ENCODE assay signal across 22 cellular contexts in genomic region chr12:88509851-88510250, GRCh38.
"Had no signal": no experiment of that assay in that cellular context is flagged by ENCODE, and none has a peak within 500 bp of the region (broad histone marks: within the 10 kb centered on the region; RNA-seq: fewer than 3 reads in every experiment).

No MANE protein-coding gene starts in this region.

- H3K27ac ChIP-seq: esophagus squamous epithelium, gastroesophageal sphincter, left lung, lower lobe of right lung, spleen, tibial artery, upper lobe of left lung, uterus had no signal

- H3K9me3 Mint-ChIP-seq: memory B cell; neural crest cell; stimulated activated memory B cell treated with anti-CD40 and anti-IgM and Interleukin-4, amounts not matched to agents 10 μg/mL and 1 μg/mL and 100 μg/mL, for 72 hours; stimulated activated naive CD8-positive, alpha-beta T cell treated with anti-CD3 and anti-CD28 coated beads, Interleukin-15, Interleukin-2, amounts not matched to agents 100 ng/mL and 50 ng/mL, for 24 hours had no signal

- ATAC-seq: gastroesophageal sphincter, left lung, lower lobe of right lung, natural killer cell, sciatic nerve had no signal

- H3K9me3 ChIP-seq: esophagus squamous epithelium, gastroesophageal sphincter, left lung, lower lobe of right lung, spleen, tibial artery, upper lobe of left lung, uterus had no signal

- H3K4me1 Mint-ChIP-seq: immature natural killer cell; memory B cell; mesothelial cell of epicardium; natural killer cell; neural crest cell; stimulated activated memory B cell treated with anti-CD40 and anti-IgM and Interleukin-4, amounts not matched to agents 10 μg/mL and 1 μg/mL and 100 μg/mL, for 72 hours had no signal

- H3K4me1 ChIP-seq: esophagus squamous epithelium, left lung, lower lobe of right lung, spleen, tibial artery, upper lobe of left lung, uterus had no signal

- H3K36me3 Mint-ChIP-seq: immature natural killer cell; memory B cell; natural killer cell; stimulated activated memory B cell treated with anti-CD40 and anti-IgM and Interleukin-4, amounts not matched to agents 10 μg/mL and 1 μg/mL and 100 μg/mL, for 72 hours had no signal

- H3K4me3 Mint-ChIP-seq: immature natural killer cell; memory B cell; mesothelial cell of epicardium; natural killer cell; neural crest cell; stimulated activated memory B cell treated with anti-CD40 and anti-IgM and Interleukin-4, amounts not matched to agents 10 μg/mL and 1 μg/mL and 100 μg/mL, for 72 hours; stimulated activated naive CD8-positive, alpha-beta T cell treated with anti-CD3 and anti-CD28 coated beads, Interleukin-15, Interleukin-2, amounts not matched to agents 100 ng/mL and 50 ng/mL, for 24 hours had no signal

- H3K27ac Mint-ChIP-seq: immature natural killer cell; memory B cell; mesothelial cell of epicardium; natural killer cell; stimulated activated memory B cell treated with anti-CD40 and anti-IgM and Interleukin-4, amounts not matched to agents 10 μg/mL and 1 μg/mL and 100 μg/mL, for 72 hours; stimulated activated naive CD8-positive, alpha-beta T cell treated with anti-CD3 and anti-CD28 coated beads, Interleukin-15, Interleukin-2, amounts not matched to agents 100 ng/mL and 50 ng/mL, for 24 hours had no signal

- H3K27me3 ChIP-seq: esophagus squamous epithelium, gastroesophageal sphincter, left lung, spleen, tibial artery, upper lobe of left lung, uterus had no signal

- H3K36me3 ChIP-seq: uterus had no signal

- DNase-seq: dermis blood vessel endothelial cell; esophagus squamous epithelium; glutamatergic neuron; immature natural killer cell; left lung; lower lobe of right lung; natural killer cell; posterior cingulate gyrus; spleen; stimulated activated CD4-positive, alpha-beta T cell treated with anti-CD3 and anti-CD28 coated beads, Interleukin-15, amount 100 ng/mL, for 24 hours; stimulated activated CD4-positive, alpha-beta T cell treated with anti-CD3 and anti-CD28 coated beads, Interleukin-1b, Interleukin-23, amount 100 ng/mL, for 48 hours; stimulated activated CD4-positive, alpha-beta T cell treated with anti-CD3 and anti-CD28 coated beads, Interleukin-4, amount 100 ng/mL, for 24 hours; tibial artery; upper lobe of left lung; uterus had no signal

- H3K4me3 ChIP-seq: esophagus squamous epithelium, gastroesophageal sphincter, left lung, lower lobe of right lung, spleen, tibial artery, upper lobe of left lung, uterus had no signal

- H3K27me3 Mint-ChIP-seq: memory B cell; stimulated activated memory B cell treated with anti-CD40 and anti-IgM and Interleukin-4, amounts not matched to agents 10 μg/mL and 1 μg/mL and 100 μg/mL, for 72 hours; stimulated activated naive CD8-positive, alpha-beta T cell treated with anti-CD3 and anti-CD28 coated beads, Interleukin-15, Interleukin-2, amounts not matched to agents 100 ng/mL and 50 ng/mL, for 24 hours had no signal
